In the genomic region with DNA sequence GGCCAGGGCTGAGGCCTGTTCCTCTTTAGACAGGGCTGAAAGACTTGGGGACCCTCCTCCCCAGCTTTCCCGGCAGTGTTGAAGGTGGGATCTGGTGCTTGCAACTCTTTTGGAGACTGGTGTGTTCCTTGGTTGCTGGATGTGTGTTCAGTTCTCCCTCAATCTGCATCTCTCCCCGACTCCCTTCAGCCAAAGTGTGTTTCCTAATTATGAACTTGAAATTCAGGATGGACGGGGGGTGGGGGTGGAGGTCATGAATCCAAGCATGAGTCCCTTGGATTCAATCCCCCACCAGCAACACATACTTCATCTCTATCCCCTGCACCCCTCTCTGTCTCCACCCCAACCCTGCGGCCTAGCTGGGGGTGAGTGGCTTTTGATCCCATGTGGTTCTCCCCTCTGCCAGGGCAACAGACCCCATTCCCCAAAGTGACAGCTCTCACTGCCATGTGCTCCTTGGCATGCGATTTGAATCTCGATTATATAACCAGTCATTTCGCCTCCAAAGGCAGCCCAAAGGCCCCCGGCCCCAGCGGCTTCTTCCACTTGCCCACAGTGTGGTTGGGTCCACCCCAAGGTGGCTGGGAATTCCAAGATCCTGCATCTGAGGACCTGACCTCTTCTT, we compare ENCODE assay signal across 9 cellular contexts. TPM values are rescaled to one million over a fixed set of nuclear protein-coding genes. Genes with fewer than 3 reads are reported as not detected.
A peak's percentile ranks its signal among the peaks of the same experiment; 100 is the strongest.
DNase-seq lines count a peak whose midpoint lies in the region; ATAC-seq, FAIRE-seq and TF ChIP-seq lines count a peak whose summit lies in the region.
"Had no signal": no experiment of that assay in that cellular context is flagged by ENCODE, and none has a peak within 500 bp of the region (broad histone marks: within the 10 kb centered on the region; RNA-seq: fewer than 3 reads in every experiment).

No MANE protein-coding gene starts in this region.

- H3K27ac ChIP-seq in left ventricle myocardium inferior (replicated peaks) (peak overlapping the region; percentile 94), cingulate gyrus (ENCODE audit: low read depth, low read length) (peak overlapping the region; percentile 99), aorta (ENCODE audit: low read depth in 1 of 2, low read length in 2 of 2) (peak overlapping the region; percentile 45 to 85), small intestine (ENCODE audit: low read depth in 1 of 2, low read length in 1 of 2) (peak overlapping the region in 1 of 2 donors; percentile 66)

- WGBS in aorta, 2 donors = 19 to 20% methylated on average over 9 of the region's 9 CpGs
- 69 to 73% (median 70%) methylated on average over 9 of the region's 9 CpGs for WGBS in small intestine, 3 donors

- H3K36me3 Mint-ChIP-seq in naive B cell = no peaks in the 10 kb centered on the region

- H3K27me3 Mint-ChIP-seq in naive B cell = peaks cover 13 to 22% (median 19%) of the 10 kb centered on the region in 3 donors

- peaks cover 18 to 26% (median 23%) of the 10 kb centered on the region in 3 donors for H3K4me1 Mint-ChIP-seq in naive B cell

- no peak for TF ChIP-seq CTCF in left ventricle myocardium inferior (IDR thresholded peaks at IDR 0.05; ENCODE audit: borderline replicate concordance)

- no peak for FAIRE-seq in small intestine (lab: Jason Lieb, UNC)

- H3K36me3 ChIP-seq in left ventricle myocardium inferior (no peaks in the 10 kb centered on the region), aorta (ENCODE audit: control insufficient read depth in 1 of 2, insufficient read depth in 2 of 2, low read length in 1 of 2) (no peaks in the 10 kb centered on the region), small intestine (ENCODE audit: control insufficient read depth in 2 of 2, insufficient read depth in 2 of 2, low read length in 2 of 2) (no peaks in the 10 kb centered on the region)
- H3K36me3 ChIP-seq: HAP-1 had no signal

- H3K4me1 ChIP-seq in left ventricle myocardium inferior (peaks cover 97% of the 10 kb centered on the region), aorta (ENCODE audit: control insufficient read depth in 1 of 2, insufficient read depth in 2 of 2, low read length in 2 of 2) (peaks cover 2% of the 10 kb centered on the region in 2 donors), small intestine (ENCODE audit: control insufficient read depth in 2 of 2, insufficient read depth in 1 of 2, low read depth in 1 of 2, low read length in 1 of 2) (peaks cover 0 to 3% of the 10 kb centered on the region in 2 donors)
- H3K4me1 ChIP-seq: HAP-1 had no signal

- H3K9me3 Mint-ChIP-seq in naive B cell = no peaks in the 10 kb centered on the region

- intact Hi-C loops in left ventricle myocardium inferior (cut with micrococcal nuclease) (loop anchor here (10.0 kb wide), 1 partner anchor 55 kb away; no protein-coding TSS in a partner anchor), cardiac septum (cut with DNase I) (loop anchor here (2.0 to 10.0 kb wide), 5 partner anchors 15 to 235 kb away; no protein-coding TSS in a partner anchor), aorta (cut with DNase I) (loop anchor here in 1 of 2 donors (2.0 kb wide), 1 partner anchor 35 kb away; no protein-coding TSS in a partner anchor)

- H3K27me3 ChIP-seq in left ventricle myocardium inferior (ENCODE audit: low read depth) = no peaks in the 10 kb centered on the region
- H3K27me3 ChIP-seq in aorta (ENCODE audit: control insufficient read depth in 1 of 2, insufficient read depth in 2 of 2, low read length in 1 of 2) = no peaks in the 10 kb centered on the region
- H3K27me3 ChIP-seq in small intestine (ENCODE audit: control insufficient read depth in 2 of 2, insufficient read depth in 2 of 2, low read length in 2 of 2) = peaks cover 0 to 5% of the 10 kb centered on the region in 2 donors

- peak overlapping the region; percentile 54 to 88 (median 77) for H3K4me3 Mint-ChIP-seq in naive B cell

- no peaks in the 10 kb centered on the region for H3K9me3 ChIP-seq in left ventricle myocardium inferior (replicated peaks)
- no peaks in the 10 kb centered on the region for H3K9me3 ChIP-seq in aorta (ENCODE audit: control insufficient read depth, low read length)
- no peaks in the 10 kb centered on the region for H3K9me3 ChIP-seq in small intestine (ENCODE audit: control insufficient read depth, low read depth)
- H3K9me3 ChIP-seq: HAP-1 had no signal

- no peak for ATAC-seq in naive B cell (ENCODE audit: low read depth in 2 of 2)
- no peak for ATAC-seq in aorta (ENCODE audit: low FRiP score)
- ATAC-seq in HG02840 (IDR thresholded peaks at IDR 0.05; ENCODE audit: low FRiP score, unreplicated experiment) = no peak

- H3K4me3 ChIP-seq in left ventricle myocardium inferior = peak overlapping the region; percentile 89
- peak overlapping the region in 1 of 2 donors; percentile 97 for H3K4me3 ChIP-seq in aorta (ENCODE audit: low read length in 2 of 2)
- H3K4me3 ChIP-seq in small intestine (ENCODE audit: low read depth in 1 of 2, low read length in 2 of 2) = no peak overlapping the region
- H3K4me3 ChIP-seq: HAP-1 had no signal

- H3K27ac Mint-ChIP-seq in naive B cell = peak overlapping the region in 2 of 6 donors; percentile 47 to 56

- DNase-seq in left ventricle myocardium inferior = no peak
- no peak for DNase-seq in cardiac septum (ENCODE audit: low spot score)
- DNase-seq in naive B cell = no peak
- no peak for DNase-seq in aorta
- DNase-seq in NOMO-1 treated with dmso at 0.1 percent for 144 hours (lab: John Stamatoyannopoulos, UW; ENCODE audit: unreplicated experiment) = no peak
- no peak for DNase-seq in small intestine

RNA-seq across cellular contexts. Expression of gene ARHGAP23, which starts 1.3 kb away (rescaled TPM):
- total RNA-seq in left ventricle myocardium inferior = 60.8 TPM
- 96.8 TPM for total RNA-seq in cardiac septum
- not detected for polyA plus RNA-seq in naive B cell (ENCODE audit: low read depth in 6 of 6)
- total RNA-seq in aorta = 100 to 1,000 TPM; 110 to 126 TPM
- polyA plus RNA-seq in aorta = 10 to 100 TPM in 1 of 2 donors, 1 to 10 TPM in 1; 6.9 to 31.6 TPM
- 10 to 100 TPM in 1 of 3 donors, 1 to 10 TPM in 1, under 1 TPM in 1; 0.89 to 10.4 (median 1.1) TPM for polyA plus RNA-seq in small intestine
